Comparison of ENCODE assay signal across 18 cellular contexts in genomic region chr11:104279587-104279986, GRCh38.
DNase-seq lines count a peak whose midpoint lies in the region; ATAC-seq, FAIRE-seq and TF ChIP-seq lines count a peak whose summit lies in the region.
"Had no signal": no experiment of that assay in that cellular context is flagged by ENCODE, and none has a peak within 500 bp of the region (broad histone marks: within the 10 kb centered on the region; RNA-seq: fewer than 3 reads in every experiment).

No MANE protein-coding gene starts in this region.

- H3K4me1 ChIP-seq in breast epithelium, result no peaks in the 10 kb centered on the region
- H3K4me1 ChIP-seq: BLaER1 had no signal

- H3K4me3 Mint-ChIP-seq in MCF 10A (ENCODE audit: unreplicated experiment) (no peak overlapping the region), WTC11 (no peak overlapping the region)
- no peak overlapping the region for H3K4me3 Mint-ChIP-seq in activated CD4-positive, alpha-beta T cell treated with anti-CD3 and anti-CD28 coated beads, Interleukin-2, amount 10 ng/mL, durations not matched to agents 24 days and 14 days
- H3K4me3 Mint-ChIP-seq: CD14-positive monocyte, GM23338 had no signal

- no peak for TF ChIP-seq POLR2A in breast epithelium (IDR thresholded peaks at IDR 0.05)

- H3K27me3 ChIP-seq in breast epithelium (no peaks in the 10 kb centered on the region), bronchial epithelial cell (ENCODE audit: control insufficient read depth, insufficient read depth, low read length) (no peaks in the 10 kb centered on the region)
- H3K27me3 ChIP-seq: BLaER1 had no signal

- H3K27ac Mint-ChIP-seq in MCF 10A (ENCODE audit: low read depth, unreplicated experiment) (peak overlapping the region; percentile 17), WTC11 (no peak overlapping the region)
- no peak overlapping the region for H3K27ac Mint-ChIP-seq in activated CD4-positive, alpha-beta T cell treated with anti-CD3 and anti-CD28 coated beads, Interleukin-2, amount 10 ng/mL, durations not matched to agents 24 days and 14 days
- H3K27ac Mint-ChIP-seq: CD14-positive monocyte; CD4-positive, alpha-beta memory T cell; GM23338 had no signal

- DNase-seq in MCF 10A (ENCODE audit: unreplicated experiment) (no peak), breast epithelium (ENCODE audit: low spot score in 2 of 2) (no peak), MV-4-11 (lab: John Stamatoyannopoulos, UW) (peak; percentile 9), bronchial epithelial cell (ENCODE audit: low read depth) (peak; percentile 10), WTC11 (ENCODE audit: low spot score) (no peak)
- no peak for DNase-seq in activated CD4-positive, alpha-beta T cell treated with anti-CD3 and anti-CD28 coated beads, Interleukin-2, amount 10 ng/mL, durations not matched to agents 24 days and 14 days
- DNase-seq: 8988T; CD4-positive, alpha-beta memory T cell; DMS153; DMS79; GDM1; HCEC 1CT had no signal

- H3K4me1 Mint-ChIP-seq in MCF 10A (ENCODE audit: insufficient read depth, unreplicated experiment) (peaks cover 9% of the 10 kb centered on the region), WTC11 (0 out of 2 replicates have a peak, but pooled peaks cover 3% of the 10 kb centered on the region)
- H3K4me1 Mint-ChIP-seq in activated CD4-positive, alpha-beta T cell treated with anti-CD3 and anti-CD28 coated beads, Interleukin-2, amount 10 ng/mL, durations not matched to agents 24 days and 14 days, result no peaks in the 10 kb centered on the region
- H3K4me1 Mint-ChIP-seq: CD4-positive, alpha-beta memory T cell had no signal

- H3K27me3 Mint-ChIP-seq in MCF 10A (ENCODE audit: insufficient read depth, unreplicated experiment), result no peaks in the 10 kb centered on the region
- H3K27me3 Mint-ChIP-seq in activated CD4-positive, alpha-beta T cell treated with anti-CD3 and anti-CD28 coated beads, Interleukin-2, amount 10 ng/mL, durations not matched to agents 24 days and 14 days, result no peaks in the 10 kb centered on the region
- no peaks in the 10 kb centered on the region for H3K27me3 Mint-ChIP-seq in WTC11 (ENCODE audit: low read depth)

- POLR2A ChIA-PET in MCF 10A (lab: Yijun Ruan, JAX), result no interaction called here
- POLR2A ChIA-PET in WTC11 (lab: Charles Lee), result no interaction called here

- H3K27ac ChIP-seq in breast epithelium, result no peak overlapping the region
- H3K27ac ChIP-seq: BLaER1, HL-60 had no signal

- no peak for TF ChIP-seq CTCF in MCF 10A (IDR thresholded peaks at IDR 0.05; ENCODE audit: unreplicated experiment)
- TF ChIP-seq CTCF in breast epithelium (IDR thresholded peaks at IDR 0.05), result no peak
- no peak for TF ChIP-seq CTCF in bronchial epithelial cell (IDR thresholded peaks at IDR 0.05; ENCODE audit: insufficient read depth, low read length, severe bottlenecking)
- no peak for TF ChIP-seq CTCF in WTC11 (IDR thresholded peaks at IDR 0.05)

- FAIRE-seq in bronchial epithelial cell (lab: Jason Lieb, UNC), result no peak
- FAIRE-seq: H54 had no signal

- BruUV-seq in MCF 10A (replicated peaks; lab: Mats Ljungman, UMichigan), result no TSS peak

- intact Hi-C loops in MCF 10A (cut with micrococcal nuclease) (no loop called here), breast epithelium (cut with DNase I; ENCODE audit: low total_unique reads) (no loop called here)
- intact Hi-C loops in activated CD4-positive, alpha-beta T cell treated with anti-CD3 and anti-CD28 coated beads, Interleukin-2, amount 10 ng/mL, durations not matched to agents 24 days and 14 days (cut with micrococcal nuclease), result no loop called here

- no peaks in the 10 kb centered on the region for H3K9me3 ChIP-seq in breast epithelium
- H3K9me3 ChIP-seq: BLaER1 had no signal

- H3K4me3 ChIP-seq in breast epithelium, result no peak overlapping the region
- no peak overlapping the region for H3K4me3 ChIP-seq in bronchial epithelial cell (ENCODE audit: low read depth, low read length)
- H3K4me3 ChIP-seq: BLaER1, GM23338 had no signal

- CTCF ChIA-PET in MCF 10A (lab: Yijun Ruan, JAX) (no interaction called here), WTC11 (lab: Charles Lee) (no interaction called here)

- no peaks in the 10 kb centered on the region for H3K9me3 Mint-ChIP-seq in MCF 10A (ENCODE audit: unreplicated experiment)
- H3K9me3 Mint-ChIP-seq in activated CD4-positive, alpha-beta T cell treated with anti-CD3 and anti-CD28 coated beads, Interleukin-2, amount 10 ng/mL, durations not matched to agents 24 days and 14 days, result no peaks in the 10 kb centered on the region
- H3K9me3 Mint-ChIP-seq in WTC11, result no peaks in the 10 kb centered on the region
- H3K9me3 Mint-ChIP-seq: CD4-positive, alpha-beta memory T cell; GM23338 had no signal

- peaks cover 5% of the 10 kb centered on the region for H3K36me3 ChIP-seq in breast epithelium
- no peaks in the 10 kb centered on the region for H3K36me3 ChIP-seq in bronchial epithelial cell (ENCODE audit: control insufficient read depth, insufficient read depth, low read length)
- H3K36me3 ChIP-seq: BLaER1 had no signal

- no peaks in the 10 kb centered on the region for H3K36me3 Mint-ChIP-seq in MCF 10A (ENCODE audit: insufficient read depth, unreplicated experiment)
- H3K36me3 Mint-ChIP-seq in activated CD4-positive, alpha-beta T cell treated with anti-CD3 and anti-CD28 coated beads, Interleukin-2, amount 10 ng/mL, durations not matched to agents 24 days and 14 days (ENCODE audit: low read depth), result no peaks in the 10 kb centered on the region
- H3K36me3 Mint-ChIP-seq in WTC11, result no peaks in the 10 kb centered on the region
- H3K36me3 Mint-ChIP-seq: CD14-positive monocyte; CD4-positive, alpha-beta memory T cell had no signal

- ATAC-seq in HG03196 (IDR thresholded peaks at IDR 0.05; ENCODE audit: unreplicated experiment) (no peak), WTC11 (no peak)
- ATAC-seq: GM23338 had no signal

TF ChIP-seq in WTC11, 78 proteins besides CTCF, POLR2A, EP300 and RAD21:
- TF ChIP-seq PRDM15 (CRISPR knock-in tag; IDR thresholded peaks at IDR 0.05), result no peak
- no peak for TF ChIP-seq TP53 (CRISPR knock-in tag; IDR thresholded peaks at IDR 0.05)
- TF ChIP-seq ESRRA (CRISPR knock-in tag; IDR thresholded peaks at IDR 0.05; ENCODE audit: borderline replicate concordance), result no peak
- no peak for TF ChIP-seq USF1 (CRISPR knock-in tag; IDR thresholded peaks at IDR 0.05)
- no peak for TF ChIP-seq ATF3 (CRISPR knock-in tag; conservative IDR thresholded peaks at IDR 0.05)
- no peak for TF ChIP-seq E2F5 (CRISPR knock-in tag; IDR thresholded peaks at IDR 0.05)

Comparison
In these comparisons a context has a peak if more than half of its experiments do, and no peak if none do; other contexts are left out.
1. DNase-seq: peak in MV-4-11 (single experiment) and bronchial epithelial cell (single experiment); none in MCF 10A (single experiment), breast epithelium (0 of 2), activated CD4-positive, alpha-beta T cell treated with anti-CD3 and anti-CD28 coated beads, Interleukin-2, amount 10 ng/mL, durations not matched to agents 24 days and 14 days (single experiment) and WTC11 (single experiment).